In the genomic region with DNA sequence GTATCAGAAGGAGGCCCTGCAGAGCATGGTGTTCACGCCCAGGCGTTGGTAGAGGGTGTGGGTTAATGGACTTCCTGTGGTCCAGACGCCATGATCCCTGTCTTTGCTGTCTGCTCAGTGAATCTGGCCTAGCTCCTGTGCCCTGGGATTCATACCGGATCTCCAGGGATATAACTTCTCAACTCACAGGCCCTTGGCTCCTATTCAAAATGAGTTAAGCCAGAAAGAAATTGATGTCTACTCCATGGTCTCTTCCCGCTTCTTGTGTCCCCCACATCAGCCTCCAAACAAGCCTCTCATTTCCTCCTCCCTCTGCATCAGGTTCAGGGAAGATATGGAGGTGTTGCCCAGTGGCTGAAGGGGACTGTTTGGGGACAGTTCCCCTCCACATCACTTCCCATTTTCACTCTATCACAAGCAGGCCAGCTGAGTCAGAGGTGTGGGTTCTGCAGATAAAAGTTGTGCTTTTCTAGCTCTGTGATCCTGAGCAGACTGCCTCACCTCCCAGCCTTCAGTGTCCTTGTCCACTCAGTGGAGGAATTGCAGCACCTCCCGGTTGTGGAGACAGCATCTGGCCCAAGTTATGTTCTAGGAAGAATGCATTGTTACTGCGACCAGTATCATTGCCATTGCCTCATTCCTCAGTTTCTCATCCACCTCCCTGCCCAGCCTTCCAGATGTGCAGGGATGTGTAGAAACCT, we compare ENCODE assay signal across 1 cellular context.
TF ChIP-seq lines count a peak whose summit lies in the region.

No MANE protein-coding gene starts in this region.

TF ChIP-seq in K562, 482 proteins besides CTCF, POLR2A, EP300 and RAD21 (continued from another document and continues in another):
- TF ChIP-seq, protein P1, sequence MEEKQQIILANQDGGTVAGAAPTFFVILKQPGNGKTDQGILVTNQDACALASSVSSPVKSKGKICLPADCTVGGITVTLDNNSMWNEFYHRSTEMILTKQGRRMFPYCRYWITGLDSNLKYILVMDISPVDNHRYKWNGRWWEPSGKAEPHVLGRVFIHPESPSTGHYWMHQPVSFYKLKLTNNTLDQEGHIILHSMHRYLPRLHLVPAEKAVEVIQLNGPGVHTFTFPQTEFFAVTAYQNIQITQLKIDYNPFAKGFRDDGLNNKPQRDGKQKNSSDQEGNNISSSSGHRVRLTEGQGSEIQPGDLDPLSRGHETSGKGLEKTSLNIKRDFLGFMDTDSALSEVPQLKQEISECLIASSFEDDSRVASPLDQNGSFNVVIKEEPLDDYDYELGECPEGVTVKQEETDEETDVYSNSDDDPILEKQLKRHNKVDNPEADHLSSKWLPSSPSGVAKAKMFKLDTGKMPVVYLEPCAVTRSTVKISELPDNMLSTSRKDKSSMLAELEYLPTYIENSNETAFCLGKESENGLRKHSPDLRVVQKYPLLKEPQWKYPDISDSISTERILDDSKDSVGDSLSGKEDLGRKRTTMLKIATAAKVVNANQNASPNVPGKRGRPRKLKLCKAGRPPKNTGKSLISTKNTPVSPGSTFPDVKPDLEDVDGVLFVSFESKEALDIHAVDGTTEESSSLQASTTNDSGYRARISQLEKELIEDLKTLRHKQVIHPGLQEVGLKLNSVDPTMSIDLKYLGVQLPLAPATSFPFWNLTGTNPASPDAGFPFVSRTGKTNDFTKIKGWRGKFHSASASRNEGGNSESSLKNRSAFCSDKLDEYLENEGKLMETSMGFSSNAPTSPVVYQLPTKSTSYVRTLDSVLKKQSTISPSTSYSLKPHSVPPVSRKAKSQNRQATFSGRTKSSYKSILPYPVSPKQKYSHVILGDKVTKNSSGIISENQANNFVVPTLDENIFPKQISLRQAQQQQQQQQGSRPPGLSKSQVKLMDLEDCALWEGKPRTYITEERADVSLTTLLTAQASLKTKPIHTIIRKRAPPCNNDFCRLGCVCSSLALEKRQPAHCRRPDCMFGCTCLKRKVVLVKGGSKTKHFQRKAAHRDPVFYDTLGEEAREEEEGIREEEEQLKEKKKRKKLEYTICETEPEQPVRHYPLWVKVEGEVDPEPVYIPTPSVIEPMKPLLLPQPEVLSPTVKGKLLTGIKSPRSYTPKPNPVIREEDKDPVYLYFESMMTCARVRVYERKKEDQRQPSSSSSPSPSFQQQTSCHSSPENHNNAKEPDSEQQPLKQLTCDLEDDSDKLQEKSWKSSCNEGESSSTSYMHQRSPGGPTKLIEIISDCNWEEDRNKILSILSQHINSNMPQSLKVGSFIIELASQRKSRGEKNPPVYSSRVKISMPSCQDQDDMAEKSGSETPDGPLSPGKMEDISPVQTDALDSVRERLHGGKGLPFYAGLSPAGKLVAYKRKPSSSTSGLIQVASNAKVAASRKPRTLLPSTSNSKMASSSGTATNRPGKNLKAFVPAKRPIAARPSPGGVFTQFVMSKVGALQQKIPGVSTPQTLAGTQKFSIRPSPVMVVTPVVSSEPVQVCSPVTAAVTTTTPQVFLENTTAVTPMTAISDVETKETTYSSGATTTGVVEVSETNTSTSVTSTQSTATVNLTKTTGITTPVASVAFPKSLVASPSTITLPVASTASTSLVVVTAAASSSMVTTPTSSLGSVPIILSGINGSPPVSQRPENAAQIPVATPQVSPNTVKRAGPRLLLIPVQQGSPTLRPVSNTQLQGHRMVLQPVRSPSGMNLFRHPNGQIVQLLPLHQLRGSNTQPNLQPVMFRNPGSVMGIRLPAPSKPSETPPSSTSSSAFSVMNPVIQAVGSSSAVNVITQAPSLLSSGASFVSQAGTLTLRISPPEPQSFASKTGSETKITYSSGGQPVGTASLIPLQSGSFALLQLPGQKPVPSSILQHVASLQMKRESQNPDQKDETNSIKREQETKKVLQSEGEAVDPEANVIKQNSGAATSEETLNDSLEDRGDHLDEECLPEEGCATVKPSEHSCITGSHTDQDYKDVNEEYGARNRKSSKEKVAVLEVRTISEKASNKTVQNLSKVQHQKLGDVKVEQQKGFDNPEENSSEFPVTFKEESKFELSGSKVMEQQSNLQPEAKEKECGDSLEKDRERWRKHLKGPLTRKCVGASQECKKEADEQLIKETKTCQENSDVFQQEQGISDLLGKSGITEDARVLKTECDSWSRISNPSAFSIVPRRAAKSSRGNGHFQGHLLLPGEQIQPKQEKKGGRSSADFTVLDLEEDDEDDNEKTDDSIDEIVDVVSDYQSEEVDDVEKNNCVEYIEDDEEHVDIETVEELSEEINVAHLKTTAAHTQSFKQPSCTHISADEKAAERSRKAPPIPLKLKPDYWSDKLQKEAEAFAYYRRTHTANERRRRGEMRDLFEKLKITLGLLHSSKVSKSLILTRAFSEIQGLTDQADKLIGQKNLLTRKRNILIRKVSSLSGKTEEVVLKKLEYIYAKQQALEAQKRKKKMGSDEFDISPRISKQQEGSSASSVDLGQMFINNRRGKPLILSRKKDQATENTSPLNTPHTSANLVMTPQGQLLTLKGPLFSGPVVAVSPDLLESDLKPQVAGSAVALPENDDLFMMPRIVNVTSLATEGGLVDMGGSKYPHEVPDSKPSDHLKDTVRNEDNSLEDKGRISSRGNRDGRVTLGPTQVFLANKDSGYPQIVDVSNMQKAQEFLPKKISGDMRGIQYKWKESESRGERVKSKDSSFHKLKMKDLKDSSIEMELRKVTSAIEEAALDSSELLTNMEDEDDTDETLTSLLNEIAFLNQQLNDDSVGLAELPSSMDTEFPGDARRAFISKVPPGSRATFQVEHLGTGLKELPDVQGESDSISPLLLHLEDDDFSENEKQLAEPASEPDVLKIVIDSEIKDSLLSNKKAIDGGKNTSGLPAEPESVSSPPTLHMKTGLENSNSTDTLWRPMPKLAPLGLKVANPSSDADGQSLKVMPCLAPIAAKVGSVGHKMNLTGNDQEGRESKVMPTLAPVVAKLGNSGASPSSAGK (IDR thresholded peaks at IDR 0.05) = no peak; the same call in 1 of the 2 replicates
- TF ChIP-seq, protein P2, sequence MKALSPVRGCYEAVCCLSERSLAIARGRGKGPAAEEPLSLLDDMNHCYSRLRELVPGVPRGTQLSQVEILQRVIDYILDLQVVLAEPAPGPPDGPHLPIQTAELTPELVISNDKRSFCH (CRISPR knock-in tag; IDR thresholded peaks at IDR 0.05) = no peak
- TF ChIP-seq, protein P2 (tag; IDR thresholded peaks at IDR 0.05) = peak; percentile 49; the same call in 1 of the 2 replicates
- no peak for TF ChIP-seq ZNF507 (tag; conservative IDR thresholded peaks at IDR 0.05)
- peak; percentile 17; the same call in 1 of the 2 replicates for TF ChIP-seq BCOR (IDR thresholded peaks at IDR 0.05)
- TF ChIP-seq BACH1 (tag; IDR thresholded peaks at IDR 0.05) = no peak
- no peak for TF ChIP-seq SAFB2 (IDR thresholded peaks at IDR 0.05; ENCODE audit: borderline replicate concordance, low read depth, low read length, severe bottlenecking)
- no peak for TF ChIP-seq NCOA2 (IDR thresholded peaks at IDR 0.05; ENCODE audit: partially characterized antibody in 2 of 2)
- no peak for TF ChIP-seq PTRF (tag; IDR thresholded peaks at IDR 0.05)
- no peak for TF ChIP-seq THRA (IDR thresholded peaks at IDR 0.05)
- TF ChIP-seq POLR2G (IDR thresholded peaks at IDR 0.05; ENCODE audit: low read depth, low read length) = no peak
- TF ChIP-seq PBX2 (CRISPR knock-in tag; IDR thresholded peaks at IDR 0.05; ENCODE audit: low read depth) = no peak
- no peak for TF ChIP-seq PBX2 (tag; conservative IDR thresholded peaks at IDR 0.05; ENCODE audit: low read depth)
- peak; percentile 97 for TF ChIP-seq SMARCE1 (IDR thresholded peaks at IDR 0.05)
- TF ChIP-seq CBX3 (IDR thresholded peaks at IDR 0.05; ENCODE audit: borderline replicate concordance in 1 of 2, low read length in 2 of 2) = peak in 1 of 2 experiments; percentile 82; a peak in 2 of 3 replicates
- no peak for TF ChIP-seq ZNF23 (CRISPR knock-in tag; IDR thresholded peaks at IDR 0.05)
- no peak for TF ChIP-seq RAD51 (IDR thresholded peaks at IDR 0.05; ENCODE audit: borderline replicate concordance, low read depth)
- TF ChIP-seq THRAP3 (IDR thresholded peaks at IDR 0.05; ENCODE audit: borderline replicate concordance) = no peak
- TF ChIP-seq KLF1 (tag; IDR thresholded peaks at IDR 0.05) = no peak
- no peak for TF ChIP-seq ZFP36 (IDR thresholded peaks at IDR 0.05; ENCODE audit: low read depth, low read length, partially characterized antibody)
- TF ChIP-seq CHD2 (IDR thresholded peaks at IDR 0.05; ENCODE audit: low read depth, low read length) = no peak
- no peak for TF ChIP-seq SMARCA5 (IDR thresholded peaks at IDR 0.05)
- no peak for TF ChIP-seq RBFOX2 (IDR thresholded peaks at IDR 0.05; ENCODE audit: low read depth, low read length)
- TF ChIP-seq, protein P3, sequence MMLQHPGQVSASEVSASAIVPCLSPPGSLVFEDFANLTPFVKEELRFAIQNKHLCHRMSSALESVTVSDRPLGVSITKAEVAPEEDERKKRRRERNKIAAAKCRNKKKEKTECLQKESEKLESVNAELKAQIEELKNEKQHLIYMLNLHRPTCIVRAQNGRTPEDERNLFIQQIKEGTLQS (IDR thresholded peaks at IDR 0.05) = peak; percentile 73
- TF ChIP-seq, protein P3 (CRISPR knock-in tag; conservative IDR thresholded peaks at IDR 0.05) = peak; percentile 66; the same call in 1 of the 2 replicates
- TF ChIP-seq ZNF395 (CRISPR knock-in tag; IDR thresholded peaks at IDR 0.05) = peak; percentile 64; the same call in 1 of the 2 replicates
- TF ChIP-seq ERF (CRISPR knock-in tag; IDR thresholded peaks at IDR 0.05) = peak; percentile 81; the same call in 1 of the 2 replicates
- peak; percentile 82 for TF ChIP-seq HDAC2 (IDR thresholded peaks at IDR 0.05)
- TF ChIP-seq, protein P4, sequence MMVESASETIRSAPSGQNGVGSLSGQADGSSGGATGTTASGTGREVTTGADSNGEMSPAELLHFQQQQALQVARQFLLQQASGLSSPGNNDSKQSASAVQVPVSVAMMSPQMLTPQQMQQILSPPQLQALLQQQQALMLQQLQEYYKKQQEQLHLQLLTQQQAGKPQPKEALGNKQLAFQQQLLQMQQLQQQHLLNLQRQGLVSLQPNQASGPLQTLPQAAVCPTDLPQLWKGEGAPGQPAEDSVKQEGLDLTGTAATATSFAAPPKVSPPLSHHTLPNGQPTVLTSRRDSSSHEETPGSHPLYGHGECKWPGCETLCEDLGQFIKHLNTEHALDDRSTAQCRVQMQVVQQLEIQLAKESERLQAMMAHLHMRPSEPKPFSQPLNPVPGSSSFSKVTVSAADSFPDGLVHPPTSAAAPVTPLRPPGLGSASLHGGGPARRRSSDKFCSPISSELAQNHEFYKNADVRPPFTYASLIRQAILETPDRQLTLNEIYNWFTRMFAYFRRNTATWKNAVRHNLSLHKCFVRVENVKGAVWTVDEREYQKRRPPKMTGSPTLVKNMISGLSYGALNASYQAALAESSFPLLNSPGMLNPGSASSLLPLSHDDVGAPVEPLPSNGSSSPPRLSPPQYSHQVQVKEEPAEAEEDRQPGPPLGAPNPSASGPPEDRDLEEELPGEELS (CRISPR knock-in tag; IDR thresholded peaks at IDR 0.05; ENCODE audit: borderline replicate concordance) = no peak
- no peak for TF ChIP-seq PTBP1 (IDR thresholded peaks at IDR 0.05; ENCODE audit: low read depth, low read length)
- TF ChIP-seq ZNF3 (CRISPR knock-in tag; IDR thresholded peaks at IDR 0.05) = no peak
- TF ChIP-seq ZBTB1 (CRISPR knock-in tag; IDR thresholded peaks at IDR 0.05; ENCODE audit: borderline replicate concordance, low read depth) = no peak
- no peak for TF ChIP-seq STAG1 (CRISPR knock-in tag; IDR thresholded peaks at IDR 0.05; ENCODE audit: borderline replicate concordance)
- TF ChIP-seq, protein P5, sequence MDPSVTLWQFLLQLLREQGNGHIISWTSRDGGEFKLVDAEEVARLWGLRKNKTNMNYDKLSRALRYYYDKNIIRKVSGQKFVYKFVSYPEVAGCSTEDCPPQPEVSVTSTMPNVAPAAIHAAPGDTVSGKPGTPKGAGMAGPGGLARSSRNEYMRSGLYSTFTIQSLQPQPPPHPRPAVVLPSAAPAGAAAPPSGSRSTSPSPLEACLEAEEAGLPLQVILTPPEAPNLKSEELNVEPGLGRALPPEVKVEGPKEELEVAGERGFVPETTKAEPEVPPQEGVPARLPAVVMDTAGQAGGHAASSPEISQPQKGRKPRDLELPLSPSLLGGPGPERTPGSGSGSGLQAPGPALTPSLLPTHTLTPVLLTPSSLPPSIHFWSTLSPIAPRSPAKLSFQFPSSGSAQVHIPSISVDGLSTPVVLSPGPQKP (CRISPR knock-in tag; IDR thresholded peaks at IDR 0.05) = no peak
